8 cellular contexts compared by ENCODE assay signal in genomic region chr2:138095336-138095735, GRCh38.
"Had no signal": no experiment of that assay in that cellular context is flagged by ENCODE, and none has a peak within 500 bp of the region (broad histone marks: within the 10 kb centered on the region; RNA-seq: fewer than 3 reads in every experiment).

No MANE protein-coding gene starts in this region.

- FAIRE-seq: G401.6, GM12878, GM12891, GM12892, GM18507, GM19239 had no signal

- H3K4me3 ChIP-seq: GM12878 had no signal

- DNase-seq: GDM1, GF-D8 had no signal

- ATAC-seq: GM12878 had no signal
